ENCODE assay signal across 17 cellular contexts in the genomic region with DNA sequence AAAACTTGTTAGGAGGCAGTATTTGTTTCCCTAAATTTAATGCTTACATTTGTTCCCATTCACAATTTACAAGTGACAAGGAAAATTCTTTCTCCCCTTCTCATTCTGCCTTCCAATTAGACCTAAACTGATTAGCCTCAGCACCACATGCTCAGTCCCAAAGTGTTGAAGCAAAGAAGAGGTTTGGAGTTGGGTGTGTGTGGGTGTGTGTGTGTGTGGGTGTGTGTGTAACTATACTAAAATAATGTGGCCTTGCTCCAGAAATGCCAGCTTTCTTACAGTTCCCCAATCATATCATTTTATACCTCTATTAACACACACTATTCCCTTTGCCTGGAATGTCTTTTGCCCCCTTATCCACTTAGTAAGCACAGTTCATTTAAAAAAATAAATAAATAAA. TPM values are rescaled to one million over a fixed set of nuclear protein-coding genes. Genes with fewer than 3 reads are reported as not detected.
A peak's percentile ranks its signal among the peaks of the same experiment; 100 is the strongest.
DNase-seq lines count a peak whose midpoint lies in the region; ATAC-seq and TF ChIP-seq lines count a peak whose summit lies in the region.
"Had no signal": no experiment of that assay in that cellular context is flagged by ENCODE, and none has a peak within 500 bp of the region (broad histone marks: within the 10 kb centered on the region; RNA-seq: fewer than 3 reads in every experiment).

No MANE protein-coding gene starts in this region.

- H3K36me3 ChIP-seq in HEK293 (ENCODE audit: control insufficient read depth in 2 of 2, insufficient read depth in 1 of 2, low read length in 2 of 2), result no peaks in the 10 kb centered on the region
- H3K36me3 ChIP-seq: BLaER1 had no signal

- H3K27ac ChIP-seq in HEK293 (ENCODE audit: extremely low read depth, low read depth, low read length), result no peak overlapping the region
- H3K27ac ChIP-seq: BLaER1, C4-2B, GM23248 had no signal

- H3K9me3 ChIP-seq in HEK293 (ENCODE audit: control insufficient read depth, insufficient read depth, low read depth, low read length), result no peaks in the 10 kb centered on the region
- H3K9me3 ChIP-seq: BLaER1, Caco-2 had no signal

- CTCF ChIA-PET in HEK293 (lab: Yijun Ruan, JAX), result interaction anchor here (1.0 kb wide), 1 partner anchor 579 kb away, joined by 4 read pairs; the partner anchor contains the start of gene CDK5R1

- POLR2A ChIA-PET in HEK293 (lab: Yijun Ruan, JAX), result no interaction called here

- TF ChIP-seq CTCF in HEK293 (tag by site-specific recombination; IDR thresholded peaks at IDR 0.05), result no peak

- ATAC-seq in left colon, result peak; percentile 25
- ATAC-seq in HG03565 (IDR thresholded peaks at IDR 0.05; ENCODE audit: unreplicated experiment), result no peak
- ATAC-seq in stimulated activated naive CD8-positive, alpha-beta T cell treated with anti-CD3 and anti-CD28 coated beads, Interleukin-15, Interleukin-2, amounts not matched to agents 100 U/mL and 50 U/mL, for 24 hours, result no peak
- ATAC-seq: CD8-positive, alpha-beta T cell had no signal

- DNase-seq in Ammon's horn (ENCODE audit: low spot score) (peak; percentile 9), NCI-H82 treated with DMSO at 0.1 percent for 48 hours (lab: John Stamatoyannopoulos, UW; ENCODE audit: unreplicated experiment) (peak; percentile 71), left colon (no peak), NCI-H146 (lab: John Stamatoyannopoulos, UW) (no peak)
- no peak for DNase-seq in stimulated activated naive CD8-positive, alpha-beta T cell treated with anti-CD3 and anti-CD28 coated beads, Interleukin-15, Interleukin-2, amounts not matched to agents 100 U/mL and 50 U/mL, for 24 hours
- DNase-seq: Caco-2; CD4-positive, CD25-positive, alpha-beta regulatory T cell; CD8-positive, alpha-beta T cell; DMS53; GF-D8; GM23248; H7; HCEC 1CT had no signal

- H3K4me1 ChIP-seq in HEK293 (ENCODE audit: control insufficient read depth, insufficient read depth, low read length), result peaks cover 9% of the 10 kb centered on the region
- H3K4me1 ChIP-seq: Caco-2 had no signal

- H3K4me3 ChIP-seq in HEK293 (ENCODE audit: low read depth, low read length), result no peak overlapping the region
- H3K4me3 ChIP-seq: BLaER1, GM23248 had no signal

- intact Hi-C loops in left colon (cut with DNase I, micrococcal nuclease), result no loop called here

TF ChIP-seq in HEK293, 187 proteins besides CTCF, POLR2A, EP300 and RAD21:
- TF ChIP-seq ZNF248 (tag by site-specific recombination; IDR thresholded peaks at IDR 0.05) (no peak), EGR2 (tag by site-specific recombination; IDR thresholded peaks at IDR 0.05; ENCODE audit: low read depth) (peak; percentile 90), ZNF521 (tag by site-specific recombination; IDR thresholded peaks at IDR 0.05) (no peak), YY2 (tag by site-specific recombination; IDR thresholded peaks at IDR 0.05) (no peak), ZNF274 (IDR thresholded peaks at IDR 0.05; ENCODE audit: low read length) (no peak), ZNF274 (tag by site-specific recombination; IDR thresholded peaks at IDR 0.05; ENCODE audit: borderline replicate concordance) (no peak), ZFHX2 (tag by site-specific recombination; conservative IDR thresholded peaks at IDR 0.05) (peak; percentile 92), ZNF174 (tag by site-specific recombination; IDR thresholded peaks at IDR 0.05) (no peak), ZNF843 (tag by site-specific recombination; IDR thresholded peaks at IDR 0.05) (no peak), ZNF654 (tag by site-specific recombination; IDR thresholded peaks at IDR 0.05; ENCODE audit: low read depth) (no peak)
- TF ChIP-seq, protein P1, sequence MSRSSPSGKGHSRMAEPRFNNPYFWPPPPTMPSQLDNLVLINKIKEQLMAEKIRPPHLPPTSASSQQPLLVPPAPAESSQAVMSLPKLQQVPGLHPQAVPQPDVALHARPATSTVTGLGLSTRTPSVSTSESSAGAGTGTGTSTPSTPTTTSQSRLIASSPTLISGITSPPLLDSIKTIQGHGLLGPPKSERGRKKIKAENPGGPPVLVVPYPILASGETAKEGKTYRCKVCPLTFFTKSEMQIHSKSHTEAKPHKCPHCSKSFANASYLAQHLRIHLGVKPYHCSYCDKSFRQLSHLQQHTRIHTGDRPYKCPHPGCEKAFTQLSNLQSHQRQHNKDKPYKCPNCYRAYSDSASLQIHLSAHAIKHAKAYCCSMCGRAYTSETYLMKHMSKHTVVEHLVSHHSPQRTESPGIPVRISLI (tag by site-specific recombination; IDR thresholded peaks at IDR 0.05), result no peak
- TF ChIP-seq, protein P2, sequence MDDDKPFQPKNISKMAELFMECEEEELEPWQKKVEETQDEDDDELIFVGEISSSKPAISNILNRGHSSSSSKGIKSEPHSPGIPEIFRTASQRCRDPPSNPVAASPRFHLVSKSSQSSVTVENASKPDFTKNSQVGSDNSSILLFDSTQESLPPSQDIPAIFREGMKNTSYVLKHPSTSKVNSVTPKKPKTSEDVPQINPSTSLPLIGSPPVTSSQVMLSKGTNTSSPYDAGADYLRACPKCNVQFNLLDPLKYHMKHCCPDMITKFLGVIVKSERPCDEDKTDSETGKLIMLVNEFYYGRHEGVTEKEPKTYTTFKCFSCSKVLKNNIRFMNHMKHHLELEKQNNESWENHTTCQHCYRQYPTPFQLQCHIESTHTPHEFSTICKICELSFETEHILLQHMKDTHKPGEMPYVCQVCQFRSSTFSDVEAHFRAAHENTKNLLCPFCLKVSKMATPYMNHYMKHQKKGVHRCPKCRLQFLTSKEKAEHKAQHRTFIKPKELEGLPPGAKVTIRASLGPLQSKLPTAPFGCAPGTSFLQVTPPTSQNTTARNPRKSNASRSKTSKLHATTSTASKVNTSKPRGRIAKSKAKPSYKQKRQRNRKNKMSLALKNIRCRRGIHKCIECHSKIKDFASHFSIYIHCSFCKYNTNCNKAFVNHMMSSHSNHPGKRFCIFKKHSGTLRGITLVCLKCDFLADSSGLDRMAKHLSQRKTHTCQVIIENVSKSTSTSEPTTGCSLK (tag by site-specific recombination; IDR thresholded peaks at IDR 0.05), result no peak

RNA-seq across cellular contexts. Expression of gene UTP6, which starts 6.9 kb away (rescaled TPM):
- total RNA-seq in left colon, result 10 to 100 TPM; 36.4 to 37.0 TPM

RNA-seq across cellular contexts. Expression of gene SUZ12, which starts 28.4 kb away (rescaled TPM):
- 10 to 100 TPM; 21.7 to 23.0 TPM for total RNA-seq in left colon

RNA-seq across cellular contexts. Expression of gene COPRS, which starts 49.3 kb away (rescaled TPM):
- 10 to 100 TPM; 15.9 to 23.6 TPM for total RNA-seq in left colon

Comparison
In these comparisons a context has a peak if more than half of its experiments do, and no peak if none do; other contexts are left out.
1. DNase-seq: peak in Ammon's horn (single experiment) and NCI-H82 treated with DMSO at 0.1 percent for 48 hours (single experiment); none in left colon (0 of 2), stimulated activated naive CD8-positive, alpha-beta T cell treated with anti-CD3 and anti-CD28 coated beads, Interleukin-15, Interleukin-2, amounts not matched to agents 100 U/mL and 50 U/mL, for 24 hours (single experiment) and NCI-H146 (single experiment).